ENCODE assay signal across 8 cellular contexts in the genomic region with DNA sequence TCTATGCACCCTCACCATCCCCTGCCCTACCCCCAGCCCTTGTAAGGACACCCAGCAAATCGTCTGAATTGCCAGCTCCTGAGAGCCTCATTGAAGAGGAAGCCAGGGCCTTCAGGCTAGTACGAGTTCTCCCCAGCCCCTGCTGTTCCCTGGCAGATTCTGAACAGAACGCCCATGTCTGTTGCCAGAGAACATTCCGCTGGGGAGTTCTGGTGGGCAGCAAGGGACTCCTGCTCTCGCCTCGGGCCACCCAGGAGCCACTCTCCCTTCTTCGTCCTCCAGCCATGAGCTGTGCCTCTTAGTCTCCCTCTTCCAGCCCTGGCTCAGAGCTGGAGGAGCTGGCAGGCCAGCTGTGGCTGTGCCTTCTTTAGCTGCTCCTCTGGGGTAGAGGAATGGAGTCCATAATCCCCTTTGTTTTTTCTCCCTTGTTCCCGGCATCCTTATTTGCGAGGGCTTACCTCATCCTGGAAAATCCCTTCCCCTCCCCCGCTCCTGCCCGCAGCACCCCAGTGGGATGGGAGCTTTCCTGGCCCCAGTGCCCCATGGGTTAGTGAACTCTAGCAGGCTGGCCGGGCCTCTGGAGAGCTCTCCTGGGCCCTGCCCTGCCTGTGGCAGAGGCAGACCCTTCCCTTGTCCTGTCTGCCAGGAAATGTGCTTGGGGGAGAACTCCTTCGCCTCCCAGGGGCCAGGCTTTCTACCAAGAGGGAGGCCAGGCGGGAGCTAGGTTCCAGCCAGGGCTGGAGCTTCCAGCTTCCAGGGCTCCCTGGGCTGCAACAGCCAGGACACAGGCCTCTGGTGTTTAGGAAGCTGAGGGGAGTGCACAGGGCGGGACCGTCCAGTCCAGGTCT. TPM values are rescaled to one million over a fixed set of nuclear protein-coding genes. Genes with fewer than 3 reads are reported as not detected.
A peak's percentile ranks its signal among the peaks of the same experiment; 100 is the strongest.
DNase-seq lines count a peak whose midpoint lies in the region; ATAC-seq and TF ChIP-seq lines count a peak whose summit lies in the region.

No MANE protein-coding gene starts in this region.

- no peak for TF ChIP-seq CTCF in left ventricle myocardium inferior (IDR thresholded peaks at IDR 0.05; ENCODE audit: borderline replicate concordance)

- no peak overlapping the region for H3K27ac Mint-ChIP-seq in activated CD4-positive, alpha-beta memory T cell treated with anti-CD3 and anti-CD28 coated beads for 36 hours

- no peak overlapping the region for H3K4me3 Mint-ChIP-seq in activated CD4-positive, alpha-beta memory T cell treated with anti-CD3 and anti-CD28 coated beads for 36 hours

- POLR2A ChIA-PET in activated CD4-positive, alpha-beta memory T cell treated with anti-CD3 and anti-CD28 coated beads for 36 hours (lab: Charles Lee) = no interaction called here

- no peaks in the 10 kb centered on the region for H3K9me3 Mint-ChIP-seq in activated CD4-positive, alpha-beta memory T cell treated with anti-CD3 and anti-CD28 coated beads for 36 hours

- no peaks in the 10 kb centered on the region for H3K36me3 Mint-ChIP-seq in activated CD4-positive, alpha-beta memory T cell treated with anti-CD3 and anti-CD28 coated beads for 36 hours

- intact Hi-C loops in left ventricle myocardium inferior (cut with micrococcal nuclease) = no loop called here
- intact Hi-C loops in activated CD4-positive, alpha-beta memory T cell treated with anti-CD3 and anti-CD28 coated beads for 36 hours (cut with micrococcal nuclease) = no loop called here

- H3K4me3 ChIP-seq in left ventricle myocardium inferior = peak overlapping the region; percentile 12

- H3K9me3 ChIP-seq in left ventricle myocardium inferior (replicated peaks) = no peaks in the 10 kb centered on the region

- peaks cover 3% of the 10 kb centered on the region for H3K36me3 ChIP-seq in left ventricle myocardium inferior

- H3K4me1 ChIP-seq in left ventricle myocardium inferior = peaks cover 83% of the 10 kb centered on the region

- peak; percentile 85 for DNase-seq in ELR (ENCODE audit: low read depth)
- peak; percentile 49 for DNase-seq in left ventricle myocardium inferior
- peak; percentile 68 for DNase-seq in retina
- DNase-seq in activated CD4-positive, alpha-beta memory T cell treated with anti-CD3 and anti-CD28 coated beads for 36 hours = no peak
- DNase-seq in DMS114 treated with DMSO at 0.1 percent for 48 hours (lab: John Stamatoyannopoulos, UW; ENCODE audit: unreplicated experiment) = no peak

- 42 to 69% (median 49%) methylated on average over 16 of the region's 16 CpGs for WGBS in adipose tissue, 3 donors

- H3K27me3 Mint-ChIP-seq in activated CD4-positive, alpha-beta memory T cell treated with anti-CD3 and anti-CD28 coated beads for 36 hours = no peaks in the 10 kb centered on the region

- ATAC-seq in GM18519 (IDR thresholded peaks at IDR 0.05; ENCODE audit: low FRiP score, unreplicated experiment) (no peak), HG02885 (IDR thresholded peaks at IDR 0.05; ENCODE audit: poor library complexity, unreplicated experiment) (no peak)

- peak overlapping the region; percentile 60 for H3K27ac ChIP-seq in adipose tissue (ENCODE audit: low read depth, low read length)
- peak overlapping the region; percentile 91 for H3K27ac ChIP-seq in left ventricle myocardium inferior (replicated peaks)

- H3K27me3 ChIP-seq in left ventricle myocardium inferior (ENCODE audit: low read depth) = no peaks in the 10 kb centered on the region

- CTCF ChIA-PET in activated CD4-positive, alpha-beta memory T cell treated with anti-CD3 and anti-CD28 coated beads for 36 hours (lab: Charles Lee) = interaction anchor here (1.0 to 1.4 kb wide), 3 partner anchors 13 to 44 kb away, joined by 3 read pairs; no protein-coding TSS in a partner anchor

- peaks cover 13% of the 10 kb centered on the region for H3K4me1 Mint-ChIP-seq in activated CD4-positive, alpha-beta memory T cell treated with anti-CD3 and anti-CD28 coated beads for 36 hours (ENCODE audit: low read depth)

RNA-seq across cellular contexts. Expression of gene TRIM8, which starts 16.6 kb away (rescaled TPM):
- 100 to 1,000 TPM in 2 of 3 donors, 10 to 100 TPM in 1; 76.1 to 174 (median 115) TPM for polyA plus RNA-seq in adipose tissue
- total RNA-seq in left ventricle myocardium inferior = 95.1 TPM
- 10 to 100 TPM; 46.8 to 50.3 TPM for total RNA-seq in activated CD4-positive, alpha-beta memory T cell treated with anti-CD3 and anti-CD28 coated beads for 36 hours

Comparison
In these comparisons a context has a peak if more than half of its experiments do, and no peak if none do; other contexts are left out.
1. DNase-seq: peak in ELR (single experiment), left ventricle myocardium inferior (single experiment) and retina (single experiment); none in activated CD4-positive, alpha-beta memory T cell treated with anti-CD3 and anti-CD28 coated beads for 36 hours (single experiment) and DMS114 treated with DMSO at 0.1 percent for 48 hours (single experiment).